ENCODE assay signal across 2 cellular contexts in the genomic region with DNA sequence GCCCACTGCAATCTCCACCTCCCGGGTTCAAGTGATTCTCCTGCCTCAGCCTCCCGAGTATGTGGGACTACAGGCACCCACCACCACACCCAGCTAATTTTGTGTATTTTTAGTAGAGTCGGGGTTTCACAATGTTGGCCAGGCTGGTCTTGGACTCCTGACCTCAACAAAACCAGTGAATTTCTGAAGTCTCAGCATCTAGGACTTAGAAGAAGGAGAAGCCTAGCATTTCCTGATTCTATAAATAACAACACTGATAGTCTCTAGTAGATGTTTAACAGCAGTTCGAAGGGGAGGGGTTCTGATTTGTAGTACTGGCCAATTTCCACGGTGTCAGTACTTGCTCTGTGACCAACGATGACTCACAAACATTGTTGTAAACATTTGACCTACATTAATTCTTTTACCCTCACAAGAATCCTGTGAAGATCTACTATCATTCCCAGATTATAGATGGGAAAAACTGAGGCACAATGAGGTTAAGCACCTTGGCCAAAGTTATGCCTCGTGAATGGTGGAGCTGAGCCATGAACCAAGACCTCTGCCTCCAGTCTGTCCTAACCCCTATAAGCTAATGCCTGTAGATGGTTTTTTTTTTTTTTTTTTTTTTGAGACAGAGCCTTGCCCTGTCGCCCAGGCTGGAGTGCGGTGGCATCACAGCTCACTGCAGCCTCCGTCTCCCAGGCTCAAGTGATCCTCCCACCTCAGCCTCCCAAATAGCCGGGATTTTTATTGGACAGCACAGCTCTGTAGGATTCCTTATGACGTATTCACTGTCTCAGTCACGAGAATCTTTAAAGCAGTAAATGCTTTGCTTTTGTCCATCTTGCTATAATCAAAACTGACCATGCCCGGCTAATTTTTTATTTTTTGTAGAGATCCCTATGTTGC.
TF ChIP-seq lines count a peak whose summit lies in the region.

No MANE protein-coding gene starts in this region.

TF ChIP-seq in K562, 482 proteins besides CTCF, POLR2A, EP300 and RAD21 (continued from another document and continues in another):
- TF ChIP-seq, protein P1, sequence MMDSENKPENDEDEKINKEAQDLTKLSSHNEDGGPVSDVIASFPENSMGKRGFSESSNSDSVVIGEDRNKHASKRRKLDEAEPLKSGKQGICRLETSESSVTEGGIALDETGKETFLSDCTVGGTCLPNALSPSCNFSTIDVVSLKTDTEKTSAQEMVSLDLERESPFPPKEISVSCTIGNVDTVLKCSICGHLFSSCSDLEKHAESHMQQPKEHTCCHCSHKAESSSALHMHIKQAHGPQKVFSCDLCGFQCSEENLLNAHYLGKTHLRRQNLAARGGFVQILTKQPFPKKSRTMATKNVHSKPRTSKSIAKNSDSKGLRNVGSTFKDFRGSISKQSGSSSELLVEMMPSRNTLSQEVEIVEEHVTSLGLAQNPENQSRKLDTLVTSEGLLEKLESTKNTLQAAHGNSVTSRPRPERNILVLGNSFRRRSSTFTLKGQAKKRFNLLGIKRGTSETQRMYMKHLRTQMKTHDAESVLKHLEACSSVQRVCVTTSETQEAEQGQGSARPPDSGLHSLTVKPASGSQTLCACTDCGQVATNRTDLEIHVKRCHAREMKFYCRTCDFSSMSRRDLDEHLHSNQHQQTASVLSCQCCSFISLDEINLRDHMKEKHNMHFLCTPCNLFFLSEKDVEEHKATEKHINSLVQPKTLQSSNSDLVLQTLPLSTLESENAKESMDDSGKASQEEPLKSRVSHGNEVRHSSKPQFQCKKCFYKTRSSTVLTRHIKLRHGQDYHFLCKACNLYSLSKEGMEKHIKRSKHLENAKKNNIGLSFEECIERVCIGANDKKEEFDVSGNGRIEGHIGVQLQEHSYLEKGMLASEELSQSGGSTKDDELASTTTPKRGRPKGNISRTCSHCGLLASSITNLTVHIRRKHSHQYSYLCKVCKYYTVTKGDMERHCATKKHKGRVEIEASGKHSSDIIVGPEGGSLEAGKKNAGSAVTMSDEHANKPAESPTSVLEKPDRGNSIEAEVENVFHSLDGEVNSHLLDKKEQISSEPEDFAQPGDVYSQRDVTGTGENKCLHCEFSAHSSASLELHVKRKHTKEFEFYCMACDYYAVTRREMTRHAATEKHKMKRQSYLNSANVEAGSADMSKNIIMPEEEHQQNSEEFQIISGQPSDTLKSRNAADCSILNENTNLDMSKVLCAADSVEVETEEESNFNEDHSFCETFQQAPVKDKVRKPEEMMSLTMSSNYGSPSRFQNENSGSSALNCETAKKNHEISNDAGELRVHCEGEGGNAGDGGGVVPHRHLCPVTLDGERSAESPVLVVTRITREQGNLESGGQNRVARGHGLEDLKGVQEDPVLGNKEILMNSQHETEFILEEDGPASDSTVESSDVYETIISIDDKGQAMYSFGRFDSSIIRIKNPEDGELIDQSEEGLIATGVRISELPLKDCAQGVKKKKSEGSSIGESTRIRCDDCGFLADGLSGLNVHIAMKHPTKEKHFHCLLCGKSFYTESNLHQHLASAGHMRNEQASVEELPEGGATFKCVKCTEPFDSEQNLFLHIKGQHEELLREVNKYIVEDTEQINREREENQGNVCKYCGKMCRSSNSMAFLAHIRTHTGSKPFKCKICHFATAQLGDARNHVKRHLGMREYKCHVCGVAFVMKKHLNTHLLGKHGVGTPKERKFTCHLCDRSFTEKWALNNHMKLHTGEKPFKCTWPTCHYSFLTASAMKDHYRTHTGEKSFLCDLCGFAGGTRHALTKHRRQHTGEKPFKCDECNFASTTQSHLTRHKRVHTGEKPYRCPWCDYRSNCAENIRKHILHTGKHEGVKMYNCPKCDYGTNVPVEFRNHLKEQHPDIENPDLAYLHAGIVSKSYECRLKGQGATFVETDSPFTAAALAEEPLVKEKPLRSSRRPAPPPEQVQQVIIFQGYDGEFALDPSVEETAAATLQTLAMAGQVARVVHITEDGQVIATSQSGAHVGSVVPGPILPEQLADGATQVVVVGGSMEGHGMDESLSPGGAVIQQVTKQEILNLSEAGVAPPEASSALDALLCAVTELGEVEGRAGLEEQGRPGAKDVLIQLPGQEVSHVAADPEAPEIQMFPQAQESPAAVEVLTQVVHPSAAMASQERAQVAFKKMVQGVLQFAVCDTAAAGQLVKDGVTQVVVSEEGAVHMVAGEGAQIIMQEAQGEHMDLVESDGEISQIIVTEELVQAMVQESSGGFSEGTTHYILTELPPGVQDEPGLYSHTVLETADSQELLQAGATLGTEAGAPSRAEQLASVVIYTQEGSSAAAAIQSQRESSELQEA (IDR thresholded peaks at IDR 0.05; ENCODE audit: low read depth): no peak
- TF ChIP-seq RBM22 (IDR thresholded peaks at IDR 0.05; ENCODE audit: low read depth, low read length, poor library complexity, severe bottlenecking) (no peak), BRF1 (IDR thresholded peaks at IDR 0.05; ENCODE audit: borderline replicate concordance, extremely low read depth, insufficient read length) (no peak), SOX6 (IDR thresholded peaks at IDR 0.05) (0 out of 2 replicates have a peak, but pooled peaks have one; percentile 23), SAFB (IDR thresholded peaks at IDR 0.05; ENCODE audit: borderline replicate concordance, low read depth, low read length) (no peak), RUNX1 (IDR thresholded peaks at IDR 0.05; ENCODE audit: low read depth) (no peak), XRCC4 (IDR thresholded peaks at IDR 0.05; ENCODE audit: extremely low read depth, insufficient read depth, insufficient read length) (no peak), COPS2 (conservative IDR thresholded peaks at IDR 0.05) (no peak), KDM2B (CRISPR knock-in tag; IDR thresholded peaks at IDR 0.05) (no peak), GABPB1 (CRISPR knock-in tag; IDR thresholded peaks at IDR 0.05) (0 out of 2 replicates have a peak, but pooled peaks have one; percentile 25)
- TF ChIP-seq, protein P2, sequence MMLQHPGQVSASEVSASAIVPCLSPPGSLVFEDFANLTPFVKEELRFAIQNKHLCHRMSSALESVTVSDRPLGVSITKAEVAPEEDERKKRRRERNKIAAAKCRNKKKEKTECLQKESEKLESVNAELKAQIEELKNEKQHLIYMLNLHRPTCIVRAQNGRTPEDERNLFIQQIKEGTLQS (IDR thresholded peaks at IDR 0.05): peak; percentile 70
- TF ChIP-seq, protein P2 (CRISPR knock-in tag; conservative IDR thresholded peaks at IDR 0.05): no peak
- TF ChIP-seq, protein P3, sequence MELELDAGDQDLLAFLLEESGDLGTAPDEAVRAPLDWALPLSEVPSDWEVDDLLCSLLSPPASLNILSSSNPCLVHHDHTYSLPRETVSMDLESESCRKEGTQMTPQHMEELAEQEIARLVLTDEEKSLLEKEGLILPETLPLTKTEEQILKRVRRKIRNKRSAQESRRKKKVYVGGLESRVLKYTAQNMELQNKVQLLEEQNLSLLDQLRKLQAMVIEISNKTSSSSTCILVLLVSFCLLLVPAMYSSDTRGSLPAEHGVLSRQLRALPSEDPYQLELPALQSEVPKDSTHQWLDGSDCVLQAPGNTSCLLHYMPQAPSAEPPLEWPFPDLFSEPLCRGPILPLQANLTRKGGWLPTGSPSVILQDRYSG (tag; conservative IDR thresholded peaks at IDR 0.05; ENCODE audit: low read depth): no peak
- TF ChIP-seq, protein P4, sequence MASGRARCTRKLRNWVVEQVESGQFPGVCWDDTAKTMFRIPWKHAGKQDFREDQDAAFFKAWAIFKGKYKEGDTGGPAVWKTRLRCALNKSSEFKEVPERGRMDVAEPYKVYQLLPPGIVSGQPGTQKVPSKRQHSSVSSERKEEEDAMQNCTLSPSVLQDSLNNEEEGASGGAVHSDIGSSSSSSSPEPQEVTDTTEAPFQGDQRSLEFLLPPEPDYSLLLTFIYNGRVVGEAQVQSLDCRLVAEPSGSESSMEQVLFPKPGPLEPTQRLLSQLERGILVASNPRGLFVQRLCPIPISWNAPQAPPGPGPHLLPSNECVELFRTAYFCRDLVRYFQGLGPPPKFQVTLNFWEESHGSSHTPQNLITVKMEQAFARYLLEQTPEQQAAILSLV (tag; IDR thresholded peaks at IDR 0.05): no peak

TF ChIP-seq in HepG2, 621 proteins besides CTCF, POLR2A, EP300 and RAD21 (continued from another document):
- TF ChIP-seq, protein P5, sequence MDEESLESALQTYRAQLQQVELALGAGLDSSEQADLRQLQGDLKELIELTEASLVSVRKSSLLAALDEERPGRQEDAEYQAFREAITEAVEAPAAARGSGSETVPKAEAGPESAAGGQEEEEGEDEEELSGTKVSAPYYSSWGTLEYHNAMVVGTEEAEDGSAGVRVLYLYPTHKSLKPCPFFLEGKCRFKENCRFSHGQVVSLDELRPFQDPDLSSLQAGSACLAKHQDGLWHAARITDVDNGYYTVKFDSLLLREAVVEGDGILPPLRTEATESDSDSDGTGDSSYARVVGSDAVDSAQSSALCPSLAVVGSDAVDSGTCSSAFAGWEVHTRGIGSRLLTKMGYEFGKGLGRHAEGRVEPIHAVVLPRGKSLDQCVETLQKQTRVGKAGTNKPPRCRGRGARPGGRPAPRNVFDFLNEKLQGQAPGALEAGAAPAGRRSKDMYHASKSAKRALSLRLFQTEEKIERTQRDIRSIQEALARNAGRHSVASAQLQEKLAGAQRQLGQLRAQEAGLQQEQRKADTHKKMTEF (CRISPR knock-in tag; IDR thresholded peaks at IDR 0.05): peak; percentile 16; the same call in 1 of the 2 replicates
- TF ChIP-seq ZNF138 (CRISPR knock-in tag; IDR thresholded peaks at IDR 0.05; ENCODE audit: low read depth) (no peak), ZFP36L2 (CRISPR knock-in tag; IDR thresholded peaks at IDR 0.05) (no peak), GATAD2A (CRISPR knock-in tag; IDR thresholded peaks at IDR 0.05) (peak; percentile 40; the same call in 1 of the 2 replicates)
- TF ChIP-seq, protein P6, sequence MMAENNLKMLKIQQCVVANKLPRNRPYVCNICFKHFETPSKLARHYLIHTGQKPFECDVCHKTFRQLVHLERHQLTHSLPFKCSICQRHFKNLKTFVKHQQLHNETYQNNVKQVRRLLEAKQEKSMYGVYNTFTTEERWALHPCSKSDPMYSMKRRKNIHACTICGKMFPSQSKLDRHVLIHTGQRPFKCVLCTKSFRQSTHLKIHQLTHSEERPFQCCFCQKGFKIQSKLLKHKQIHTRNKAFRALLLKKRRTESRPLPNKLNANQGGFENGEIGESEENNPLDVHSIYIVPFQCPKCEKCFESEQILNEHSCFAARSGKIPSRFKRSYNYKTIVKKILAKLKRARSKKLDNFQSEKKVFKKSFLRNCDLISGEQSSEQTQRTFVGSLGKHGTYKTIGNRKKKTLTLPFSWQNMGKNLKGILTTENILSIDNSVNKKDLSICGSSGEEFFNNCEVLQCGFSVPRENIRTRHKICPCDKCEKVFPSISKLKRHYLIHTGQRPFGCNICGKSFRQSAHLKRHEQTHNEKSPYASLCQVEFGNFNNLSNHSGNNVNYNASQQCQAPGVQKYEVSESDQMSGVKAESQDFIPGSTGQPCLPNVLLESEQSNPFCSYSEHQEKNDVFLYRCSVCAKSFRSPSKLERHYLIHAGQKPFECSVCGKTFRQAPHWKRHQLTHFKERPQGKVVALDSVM (CRISPR knock-in tag; IDR thresholded peaks at IDR 0.05): peak; percentile 81; the same call in 1 of the 2 replicates
TF ChIP-seq in HepG2: peak in this region for 17.
